In the genomic region with DNA sequence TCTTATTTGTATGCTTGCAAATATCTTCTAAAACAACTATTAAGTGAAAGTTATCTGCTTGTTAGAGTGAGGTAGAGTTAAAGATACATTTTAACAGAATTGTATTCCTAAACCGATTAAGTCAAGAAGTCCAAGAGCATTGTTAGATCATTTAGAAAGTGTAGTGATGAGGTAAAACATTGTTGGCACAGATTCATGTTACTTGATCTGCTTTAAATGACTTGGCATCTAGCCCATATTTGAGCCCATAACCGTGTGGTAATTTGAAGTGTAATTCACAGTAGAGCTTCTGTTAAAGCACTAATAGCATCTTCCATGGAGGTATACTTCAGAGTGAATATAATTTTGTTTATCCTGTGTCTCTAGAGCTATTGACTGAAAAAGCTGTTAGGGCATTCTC, we compare ENCODE assay signal across 2 cellular contexts.
TF ChIP-seq lines count a peak whose summit lies in the region.

No MANE protein-coding gene starts in this region.

TF ChIP-seq in HEK293, 187 proteins besides CTCF, POLR2A, EP300 and RAD21 (continued from another document and continues in another):
- TF ChIP-seq, protein P1, sequence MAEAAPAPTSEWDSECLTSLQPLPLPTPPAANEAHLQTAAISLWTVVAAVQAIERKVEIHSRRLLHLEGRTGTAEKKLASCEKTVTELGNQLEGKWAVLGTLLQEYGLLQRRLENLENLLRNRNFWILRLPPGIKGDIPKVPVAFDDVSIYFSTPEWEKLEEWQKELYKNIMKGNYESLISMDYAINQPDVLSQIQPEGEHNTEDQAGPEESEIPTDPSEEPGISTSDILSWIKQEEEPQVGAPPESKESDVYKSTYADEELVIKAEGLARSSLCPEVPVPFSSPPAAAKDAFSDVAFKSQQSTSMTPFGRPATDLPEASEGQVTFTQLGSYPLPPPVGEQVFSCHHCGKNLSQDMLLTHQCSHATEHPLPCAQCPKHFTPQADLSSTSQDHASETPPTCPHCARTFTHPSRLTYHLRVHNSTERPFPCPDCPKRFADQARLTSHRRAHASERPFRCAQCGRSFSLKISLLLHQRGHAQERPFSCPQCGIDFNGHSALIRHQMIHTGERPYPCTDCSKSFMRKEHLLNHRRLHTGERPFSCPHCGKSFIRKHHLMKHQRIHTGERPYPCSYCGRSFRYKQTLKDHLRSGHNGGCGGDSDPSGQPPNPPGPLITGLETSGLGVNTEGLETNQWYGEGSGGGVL (tag by site-specific recombination; IDR thresholded peaks at IDR 0.05): no peak
- TF ChIP-seq ZFP37 (tag by site-specific recombination; IDR thresholded peaks at IDR 0.05): no peak
- TF ChIP-seq GLI2 (tag by site-specific recombination; IDR thresholded peaks at IDR 0.05; ENCODE audit: borderline replicate concordance, low read depth): 0 out of 2 replicates have a peak, but pooled peaks have one; percentile 24
- peak; percentile 92 for TF ChIP-seq ZNF366 (tag by site-specific recombination; conservative IDR thresholded peaks at IDR 0.05)
- no peak for TF ChIP-seq ZNF211 (tag by site-specific recombination; IDR thresholded peaks at IDR 0.05; ENCODE audit: low read depth)
- TF ChIP-seq ZBTB1 (tag by site-specific recombination; IDR thresholded peaks at IDR 0.05): no peak
- no peak for TF ChIP-seq ZNF514 (tag by site-specific recombination; IDR thresholded peaks at IDR 0.05)
- no peak for TF ChIP-seq ZNF621 (tag by site-specific recombination; IDR thresholded peaks at IDR 0.05)
- TF ChIP-seq, protein P2, sequence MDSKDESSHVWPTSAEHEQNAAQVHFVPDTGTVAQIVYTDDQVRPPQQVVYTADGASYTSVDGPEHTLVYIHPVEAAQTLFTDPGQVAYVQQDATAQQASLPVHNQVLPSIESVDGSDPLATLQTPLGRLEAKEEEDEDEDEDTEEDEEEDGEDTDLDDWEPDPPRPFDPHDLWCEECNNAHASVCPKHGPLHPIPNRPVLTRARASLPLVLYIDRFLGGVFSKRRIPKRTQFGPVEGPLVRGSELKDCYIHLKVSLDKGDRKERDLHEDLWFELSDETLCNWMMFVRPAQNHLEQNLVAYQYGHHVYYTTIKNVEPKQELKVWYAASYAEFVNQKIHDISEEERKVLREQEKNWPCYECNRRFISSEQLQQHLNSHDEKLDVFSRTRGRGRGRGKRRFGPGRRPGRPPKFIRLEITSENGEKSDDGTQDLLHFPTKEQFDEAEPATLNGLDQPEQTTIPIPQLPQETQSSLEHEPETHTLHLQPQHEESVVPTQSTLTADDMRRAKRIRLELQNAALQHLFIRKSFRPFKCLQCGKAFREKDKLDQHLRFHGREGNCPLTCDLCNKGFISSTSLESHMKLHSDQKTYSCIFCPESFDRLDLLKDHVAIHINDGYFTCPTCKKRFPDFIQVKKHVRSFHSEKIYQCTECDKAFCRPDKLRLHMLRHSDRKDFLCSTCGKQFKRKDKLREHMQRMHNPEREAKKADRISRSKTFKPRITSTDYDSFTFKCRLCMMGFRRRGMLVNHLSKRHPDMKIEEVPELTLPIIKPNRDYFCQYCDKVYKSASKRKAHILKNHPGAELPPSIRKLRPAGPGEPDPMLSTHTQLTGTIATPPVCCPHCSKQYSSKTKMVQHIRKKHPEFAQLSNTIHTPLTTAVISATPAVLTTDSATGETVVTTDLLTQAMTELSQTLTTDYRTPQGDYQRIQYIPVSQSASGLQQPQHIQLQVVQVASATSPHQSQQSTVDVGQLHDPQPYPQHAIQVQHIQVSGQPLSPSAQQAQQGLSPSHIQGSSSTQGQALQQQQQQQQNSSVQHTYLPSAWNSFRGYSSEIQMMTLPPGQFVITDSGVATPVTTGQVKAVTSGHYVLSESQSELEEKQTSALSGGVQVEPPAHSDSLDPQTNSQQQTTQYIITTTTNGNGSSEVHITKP (tag by site-specific recombination; IDR thresholded peaks at IDR 0.05): peak; percentile 32; the same call in 1 of the 2 replicates
- TF ChIP-seq OSR2 (tag by site-specific recombination; IDR thresholded peaks at IDR 0.05): peak; percentile 96
- peak; percentile 55 for TF ChIP-seq ZXDB (tag by site-specific recombination; IDR thresholded peaks at IDR 0.05)
- no peak for TF ChIP-seq ZNF433 (tag by site-specific recombination; IDR thresholded peaks at IDR 0.05; ENCODE audit: low read depth)
- no peak for TF ChIP-seq ZNF239 (tag by site-specific recombination; IDR thresholded peaks at IDR 0.05)
- TF ChIP-seq ZNF311 (tag by site-specific recombination; IDR thresholded peaks at IDR 0.05; ENCODE audit: borderline replicate concordance): no peak
- TF ChIP-seq HOXD13 (CRISPR knock-in tag; IDR thresholded peaks at IDR 0.05; ENCODE audit: borderline replicate concordance): no peak
- peak; percentile 57; the same call in 1 of the 2 replicates for TF ChIP-seq ZSCAN30 (tag by site-specific recombination; IDR thresholded peaks at IDR 0.05)
- peak; percentile 71; the same call in 1 of the 2 replicates for TF ChIP-seq ZEB2 (tag by site-specific recombination; IDR thresholded peaks at IDR 0.05)
- TF ChIP-seq ZNF335 (tag by site-specific recombination; conservative IDR thresholded peaks at IDR 0.05): no peak

TF ChIP-seq in WTC11, 78 proteins besides CTCF, POLR2A, EP300 and RAD21 (continued from another document):
- TF ChIP-seq SOX15 (CRISPR knock-in tag; IDR thresholded peaks at IDR 0.05) (no peak), CBFB (CRISPR knock-in tag; IDR thresholded peaks at IDR 0.05; ENCODE audit: low read depth) (no peak), NFYB (CRISPR knock-in tag; conservative IDR thresholded peaks at IDR 0.05; ENCODE audit: low read depth) (no peak), ZNF671 (CRISPR knock-in tag; IDR thresholded peaks at IDR 0.05) (no peak), ZNF396 (CRISPR knock-in tag; IDR thresholded peaks at IDR 0.05; ENCODE audit: borderline replicate concordance) (no peak), FOXJ3 (CRISPR knock-in tag; IDR thresholded peaks at IDR 0.05; ENCODE audit: borderline replicate concordance) (no peak), MXD4 (CRISPR knock-in tag; IDR thresholded peaks at IDR 0.05; ENCODE audit: borderline replicate concordance) (no peak), NR3C1 (CRISPR knock-in tag; conservative IDR thresholded peaks at IDR 0.05; ENCODE audit: low read depth) (no peak)
- TF ChIP-seq, protein P3, sequence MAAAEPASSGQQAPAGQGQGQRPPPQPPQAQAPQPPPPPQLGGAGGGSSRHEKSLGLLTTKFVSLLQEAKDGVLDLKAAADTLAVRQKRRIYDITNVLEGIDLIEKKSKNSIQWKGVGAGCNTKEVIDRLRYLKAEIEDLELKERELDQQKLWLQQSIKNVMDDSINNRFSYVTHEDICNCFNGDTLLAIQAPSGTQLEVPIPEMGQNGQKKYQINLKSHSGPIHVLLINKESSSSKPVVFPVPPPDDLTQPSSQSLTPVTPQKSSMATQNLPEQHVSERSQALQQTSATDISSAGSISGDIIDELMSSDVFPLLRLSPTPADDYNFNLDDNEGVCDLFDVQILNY (CRISPR knock-in tag; IDR thresholded peaks at IDR 0.05): no peak
- TF ChIP-seq, protein P4, sequence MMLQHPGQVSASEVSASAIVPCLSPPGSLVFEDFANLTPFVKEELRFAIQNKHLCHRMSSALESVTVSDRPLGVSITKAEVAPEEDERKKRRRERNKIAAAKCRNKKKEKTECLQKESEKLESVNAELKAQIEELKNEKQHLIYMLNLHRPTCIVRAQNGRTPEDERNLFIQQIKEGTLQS (CRISPR knock-in tag; conservative IDR thresholded peaks at IDR 0.05): no peak
